ENCODE assay signal across 8 cellular contexts in the genomic region with DNA sequence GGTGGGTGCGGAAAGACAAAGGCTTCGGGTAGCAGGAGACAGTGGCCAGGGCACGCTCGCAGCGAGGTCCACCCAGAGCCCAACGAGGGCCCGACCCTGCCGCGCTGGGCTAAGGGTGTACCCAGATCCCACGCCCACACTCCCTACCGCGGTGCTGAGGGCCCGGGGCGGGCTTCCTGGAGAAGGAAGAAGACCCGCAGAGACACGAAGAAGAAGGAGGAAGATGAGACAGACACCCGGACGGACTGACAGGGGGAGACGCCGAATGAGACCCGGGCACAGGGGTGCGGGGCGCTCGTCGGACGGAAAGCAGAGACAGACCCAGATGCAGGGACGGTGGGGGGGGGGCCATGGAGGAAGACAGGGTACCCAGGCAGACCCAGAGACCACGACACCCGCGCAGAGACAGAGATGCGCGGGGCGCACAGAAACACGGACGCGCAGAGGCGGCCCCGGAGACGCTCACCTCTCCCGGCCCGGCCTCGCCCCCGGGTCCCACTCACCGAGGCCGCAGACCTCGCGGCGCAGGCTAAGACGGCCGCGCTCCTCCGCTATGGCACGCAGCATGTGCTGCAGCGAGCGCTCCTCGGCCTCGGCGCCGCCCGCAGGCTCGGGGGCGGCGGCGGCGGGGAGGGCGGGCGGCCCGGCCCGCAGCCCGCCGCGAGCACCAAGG. TPM values are rescaled to one million over a fixed set of nuclear protein-coding genes. Genes with fewer than 3 reads are reported as not detected.
DNase-seq lines count a peak whose midpoint lies in the region; ATAC-seq and TF ChIP-seq lines count a peak whose summit lies in the region.

No MANE protein-coding gene starts in this region.

- H3K36me3 Mint-ChIP-seq in GM23338 (ENCODE audit: low read depth) = no peaks in the 10 kb centered on the region; the same call in 1 of the 3 replicates
- peaks cover 5% of the 10 kb centered on the region for H3K36me3 Mint-ChIP-seq in stimulated activated naive CD8-positive, alpha-beta T cell treated with anti-CD3 and anti-CD28 coated beads, Interleukin-15, Interleukin-2, amounts not matched to agents 100 ng/mL and 50 ng/mL, for 24 hours (ENCODE audit: low read depth)

- H3K9me3 Mint-ChIP-seq in GM23338 = no peaks in the 10 kb centered on the region
- H3K9me3 Mint-ChIP-seq in stimulated activated naive CD8-positive, alpha-beta T cell treated with anti-CD3 and anti-CD28 coated beads, Interleukin-15, Interleukin-2, amounts not matched to agents 100 ng/mL and 50 ng/mL, for 24 hours = no peaks in the 10 kb centered on the region

- H2AFZ ChIP-seq in GM23338 = peak overlapping the region; percentile 47; the same call in 1 of the 2 replicates

- H3K9me2 ChIP-seq in GM23338 (ENCODE audit: insufficient read depth) = no peaks in the 10 kb centered on the region

- H3K4me3 Mint-ChIP-seq in GM23338 = peak overlapping the region; percentile 85
- peak overlapping the region; percentile 90 for H3K4me3 Mint-ChIP-seq in stimulated activated naive CD8-positive, alpha-beta T cell treated with anti-CD3 and anti-CD28 coated beads, Interleukin-15, Interleukin-2, amounts not matched to agents 100 ng/mL and 50 ng/mL, for 24 hours

- BruUV-seq in A673 (replicated peaks; lab: Mats Ljungman, UMichigan) = no TSS peak

- H3K27me3 ChIP-seq in A673 (replicated peaks; ENCODE audit: insufficient read depth, low read depth, low read length, poor library complexity) (no peaks in the 10 kb centered on the region), GM23338 (ENCODE audit: insufficient read depth) (peaks cover 9% of the 10 kb centered on the region; the same call in 1 of the 2 replicates), lower lobe of right lung (ENCODE audit: low read depth) (no peaks in the 10 kb centered on the region)

- TF ChIP-seq CTCF in A673 (conservative IDR thresholded peaks at IDR 0.05; ENCODE audit: low read depth, low read length) (no peak), GM23338 (conservative IDR thresholded peaks at IDR 0.05; ENCODE audit: low read depth in 2 of 2) (no peak), choroid plexus epithelial cell (conservative IDR thresholded peaks at IDR 0.05; ENCODE audit: low read depth, low read length) (no peak), lower lobe of right lung (IDR thresholded peaks at IDR 0.05) (no peak)

- H3K27me3 Mint-ChIP-seq in GM23338 (ENCODE audit: insufficient read depth, low read depth, poor library complexity) = peaks cover 18% of the 10 kb centered on the region
- H3K27me3 Mint-ChIP-seq in stimulated activated naive CD8-positive, alpha-beta T cell treated with anti-CD3 and anti-CD28 coated beads, Interleukin-15, Interleukin-2, amounts not matched to agents 100 ng/mL and 50 ng/mL, for 24 hours = no peaks in the 10 kb centered on the region

- H3K36me3 ChIP-seq in A673 (ENCODE audit: insufficient read depth, low read length, poor library complexity, severe bottlenecking) (no peaks in the 10 kb centered on the region), GM23338 (ENCODE audit: insufficient read depth) (no peaks in the 10 kb centered on the region), lower lobe of right lung (peaks cover 4% of the 10 kb centered on the region)

- peaks cover 14% of the 10 kb centered on the region for H3K4me1 ChIP-seq in A673 (ENCODE audit: insufficient read depth, low read length, poor library complexity, severe bottlenecking)
- peaks cover 10% of the 10 kb centered on the region for H3K4me1 ChIP-seq in GM23338 (ENCODE audit: insufficient read depth)
- peaks cover 22% of the 10 kb centered on the region for H3K4me1 ChIP-seq in lower lobe of right lung

- H3K27ac ChIP-seq in A673 (ENCODE audit: low read depth, low read length, poor library complexity, severe bottlenecking) (peak overlapping the region; percentile 34), GM23338 (ENCODE audit: low read depth) (no peak overlapping the region), lower lobe of right lung (peak overlapping the region; percentile 56)

- no peak overlapping the region for H3K27ac Mint-ChIP-seq in GM23338
- H3K27ac Mint-ChIP-seq in stimulated activated naive CD8-positive, alpha-beta T cell treated with anti-CD3 and anti-CD28 coated beads, Interleukin-15, Interleukin-2, amounts not matched to agents 100 ng/mL and 50 ng/mL, for 24 hours = peak overlapping the region; percentile 88

- DNase-seq in A673 (ENCODE audit: low spot score) = peak; percentile 30
- DNase-seq in GM23338 (ENCODE audit: low spot score) = peak; percentile 53
- peak; percentile 14 for DNase-seq in T follicular helper cell (ENCODE audit: low read depth)
- peak; percentile 28 for DNase-seq in choroid plexus epithelial cell (ENCODE audit: low read depth)
- DNase-seq in lower lobe of right lung = peak; percentile 75
- DNase-seq in NCI-H2171 treated with DMSO at 0.1 percent for 48 hours (lab: John Stamatoyannopoulos, UW) = no peak

- CTCF ChIA-PET in A673 (lab: Charles Lee) = no interaction called here

- H3K79me2 ChIP-seq in GM23338 (replicated peaks; ENCODE audit: insufficient read depth) = peaks cover 38% of the 10 kb centered on the region

- H3K4me2 ChIP-seq in GM23338 = peak overlapping the region; percentile 94

- peaks cover 15% of the 10 kb centered on the region for H4K20me1 ChIP-seq in GM23338 (replicated peaks; ENCODE audit: insufficient read depth)

- H3K9me3 ChIP-seq in A673 (ENCODE audit: low read depth, low read length, poor library complexity, severe bottlenecking) (no peaks in the 10 kb centered on the region), lower lobe of right lung (no peaks in the 10 kb centered on the region)

- H3K4me1 Mint-ChIP-seq in GM23338 = peaks cover 23% of the 10 kb centered on the region
- peaks cover 59% of the 10 kb centered on the region for H3K4me1 Mint-ChIP-seq in stimulated activated naive CD8-positive, alpha-beta T cell treated with anti-CD3 and anti-CD28 coated beads, Interleukin-15, Interleukin-2, amounts not matched to agents 100 ng/mL and 50 ng/mL, for 24 hours (ENCODE audit: low read depth)

- intact Hi-C loops in A673 (cut with micrococcal nuclease; ENCODE audit: unreplicated experiment) (no loop called here), lower lobe of right lung (cut with DNase I) (no loop called here)

- peaks cover 4% of the 10 kb centered on the region; the same call in 1 of the 2 replicates for H3F3A ChIP-seq in GM23338 (replicated peaks; ENCODE audit: low read depth)

- ATAC-seq in GM23338 = peak; percentile 29
- ATAC-seq in lower lobe of right lung = peak; percentile 45 to 51
- ATAC-seq in HG03571 (IDR thresholded peaks at IDR 0.05; ENCODE audit: unreplicated experiment) = no peak

- H3K4me3 ChIP-seq in A673 (ENCODE audit: low read depth, low read length, poor library complexity, severe bottlenecking) (peak overlapping the region; percentile 79), GM23338 (peak overlapping the region; percentile 89), choroid plexus epithelial cell (ENCODE audit: low read depth, low read length) (peak overlapping the region; percentile 64), lower lobe of right lung (peak overlapping the region; percentile 73)

- POLR2A ChIA-PET in A673 (lab: Charles Lee; ENCODE audit: low non-redundant PET) = no interaction called here

TF ChIP-seq in GM23338, 12 proteins besides CTCF, POLR2A, EP300 and RAD21 (continues in another document):
- no peak for TF ChIP-seq JUNB (IDR thresholded peaks at IDR 0.05; ENCODE audit: unreplicated experiment)
- no peak for TF ChIP-seq CREB1 (CRISPR knock-in tag; IDR thresholded peaks at IDR 0.05; ENCODE audit: low read depth)
- no peak for TF ChIP-seq ZNF114 (CRISPR knock-in tag; IDR thresholded peaks at IDR 0.05)
- TF ChIP-seq EZH2phosphoT487 (IDR thresholded peaks at IDR 0.05; ENCODE audit: unreplicated experiment) = no peak
- TF ChIP-seq STAT1 (IDR thresholded peaks at IDR 0.05; ENCODE audit: unreplicated experiment) = no peak
- TF ChIP-seq, protein P1, sequence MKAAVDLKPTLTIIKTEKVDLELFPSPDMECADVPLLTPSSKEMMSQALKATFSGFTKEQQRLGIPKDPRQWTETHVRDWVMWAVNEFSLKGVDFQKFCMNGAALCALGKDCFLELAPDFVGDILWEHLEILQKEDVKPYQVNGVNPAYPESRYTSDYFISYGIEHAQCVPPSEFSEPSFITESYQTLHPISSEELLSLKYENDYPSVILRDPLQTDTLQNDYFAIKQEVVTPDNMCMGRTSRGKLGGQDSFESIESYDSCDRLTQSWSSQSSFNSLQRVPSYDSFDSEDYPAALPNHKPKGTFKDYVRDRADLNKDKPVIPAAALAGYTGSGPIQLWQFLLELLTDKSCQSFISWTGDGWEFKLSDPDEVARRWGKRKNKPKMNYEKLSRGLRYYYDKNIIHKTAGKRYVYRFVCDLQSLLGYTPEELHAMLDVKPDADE (IDR thresholded peaks at IDR 0.05) = no peak
- TF ChIP-seq EZH2 (IDR thresholded peaks at IDR 0.05; ENCODE audit: low read depth, unreplicated experiment) = no peak

RNA-seq across cellular contexts. Expression of a gene that starts 0.4 kb away (rescaled TPM):
- 54.8 and 64.2 TPM in 2 replicates for total RNA-seq in A673 (2021)
- 78.6 and 81.8 TPM in 2 replicates for total RNA-seq in GM23338 (2014; rRNA removed; shearing (Covaris generic))
- 15.0 and 19.1 TPM in 2 replicates for polyA plus RNA-seq in GM23338 (2016; fragmentation: Nextera tagmentation; extraction: Ambion mirVana)
- 89.2 TPM for total RNA-seq in lower lobe of right lung

RNA-seq across cellular contexts. Expression of a gene that starts 44.5 kb away (rescaled TPM):
- total RNA-seq in A673 (2021) (not detected in 2 replicates), lower lobe of right lung (not detected)
- 0.89 TPM in 1 of 2 replicates, not detected in the other for total RNA-seq in GM23338 (2014; rRNA removed; shearing (Covaris generic))
- 0.47 and 1.1 TPM in 2 replicates for polyA plus RNA-seq in GM23338 (2016; fragmentation: Nextera tagmentation; extraction: Ambion mirVana)
